Comparison of ENCODE assay signal across 1 cellular context in genomic region chr16:54630284-54630967, GRCh38.
TF ChIP-seq lines count a peak whose summit lies in the region.

No MANE protein-coding gene starts in this region.

TF ChIP-seq in WTC11, 78 proteins besides CTCF, POLR2A, EP300 and RAD21 (continued from another document):
- TF ChIP-seq STAT6 (CRISPR knock-in tag; conservative IDR thresholded peaks at IDR 0.05; ENCODE audit: low read depth), result no peak
- no peak for TF ChIP-seq FOXJ3 (CRISPR knock-in tag; IDR thresholded peaks at IDR 0.05; ENCODE audit: borderline replicate concordance)
- no peak for TF ChIP-seq ZMAT4 (CRISPR knock-in tag; IDR thresholded peaks at IDR 0.05)
- no peak for TF ChIP-seq JUN (CRISPR knock-in tag; IDR thresholded peaks at IDR 0.05)
